ENCODE assay signal across 8 cellular contexts in the genomic region with DNA sequence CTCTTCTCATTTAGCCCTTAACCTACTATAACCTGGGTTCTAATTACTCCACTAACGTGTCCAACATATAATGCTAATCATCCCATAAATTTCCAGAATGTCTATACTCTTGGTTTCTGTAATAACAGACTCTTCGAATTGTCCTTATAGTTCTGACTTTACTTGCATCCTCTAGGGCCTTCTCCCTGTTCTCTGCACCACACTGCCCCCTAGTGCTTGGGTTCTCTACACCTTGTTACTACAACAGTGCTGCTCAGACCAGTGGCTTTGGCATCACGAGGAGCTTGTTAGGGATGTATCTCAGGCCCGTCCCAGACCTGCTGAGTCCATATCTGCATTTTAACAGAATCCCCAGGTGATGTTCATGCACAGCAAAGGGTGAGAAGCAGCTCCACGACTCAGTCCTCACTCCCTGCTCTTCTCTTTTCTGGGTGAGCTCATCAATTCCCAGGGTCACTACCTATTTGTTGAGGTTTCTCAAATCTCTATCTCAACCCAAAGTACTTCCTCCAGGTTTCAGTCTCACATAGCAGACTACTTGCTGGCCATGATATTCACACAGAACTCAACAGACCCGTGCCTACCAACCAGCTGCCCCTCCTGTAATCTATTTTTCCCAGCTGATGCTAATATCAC. TPM values are rescaled to one million over a fixed set of nuclear protein-coding genes. Genes with fewer than 3 reads are reported as not detected.
A peak's percentile ranks its signal among the peaks of the same experiment; 100 is the strongest.
DNase-seq lines count a peak whose midpoint lies in the region; ATAC-seq, FAIRE-seq and TF ChIP-seq lines count a peak whose summit lies in the region.

No MANE protein-coding gene starts in this region.

- no peak overlapping the region for H3K4me3 ChIP-seq in epithelial cell of proximal tubule (ENCODE audit: low read depth, low read length)
- H3K4me3 ChIP-seq in naive thymus-derived CD4-positive, alpha-beta T cell (ENCODE audit: low read length), result no peak overlapping the region

- H3K36me3 ChIP-seq in naive thymus-derived CD4-positive, alpha-beta T cell (ENCODE audit: control insufficient read depth in 2 of 3, insufficient read depth in 3 of 3, low read length in 3 of 3), result no peaks in the 10 kb centered on the region

- FAIRE-seq in HTR-8/SVneo (lab: Jason Lieb, UNC), result no peak

- H3K27me3 Mint-ChIP-seq in naive thymus-derived CD4-positive, alpha-beta T cell, result peaks cover 0 to 5% (median 0%) of the 10 kb centered on the region in 5 donors

- H3K9me3 ChIP-seq in naive thymus-derived CD4-positive, alpha-beta T cell (ENCODE audit: control insufficient read depth in 2 of 3, low read length in 3 of 3), result no peaks in the 10 kb centered on the region

- H3K4me1 ChIP-seq in naive thymus-derived CD4-positive, alpha-beta T cell (ENCODE audit: control insufficient read depth in 2 of 2, insufficient read depth in 2 of 2, low read length in 2 of 2), result no peaks in the 10 kb centered on the region

- CTCF ChIA-PET in naive thymus-derived CD4-positive, alpha-beta T cell (lab: Charles Lee), result interaction anchor here (0.6 to 1.2 kb wide), 9 partner anchors 12 to 539 kb away, joined by 3 to 6 read pairs (median 3); a partner anchor contains a TSS

- intact Hi-C loops in naive thymus-derived CD4-positive, alpha-beta T cell (cut with micrococcal nuclease), result loop anchor here (1.0 to 10.0 kb wide), 10 partner anchors 16 to 942 kb away; a partner anchor contains a TSS

- H3K27ac ChIP-seq in naive thymus-derived CD4-positive, alpha-beta T cell (ENCODE audit: low read depth, low read length), result no peak overlapping the region

- H3K27me3 ChIP-seq in naive thymus-derived CD4-positive, alpha-beta T cell (ENCODE audit: control insufficient read depth in 2 of 2, insufficient read depth in 2 of 2, low read length in 2 of 2), result no peaks in the 10 kb centered on the region

- ATAC-seq in GM21528 (IDR thresholded peaks at IDR 0.05; ENCODE audit: low FRiP score, unreplicated experiment), result peak; percentile 96
- peak; percentile 98 for ATAC-seq in naive thymus-derived CD4-positive, alpha-beta T cell

- POLR2A ChIA-PET in naive thymus-derived CD4-positive, alpha-beta T cell (lab: Charles Lee), result interaction anchor here (0.9 kb wide), 1 partner anchor 15 kb away, joined by 3 read pairs; a partner anchor contains a TSS

- H3K4me1 Mint-ChIP-seq in naive thymus-derived CD4-positive, alpha-beta T cell, result no peaks in the 10 kb centered on the region

- H3K4me3 Mint-ChIP-seq in naive thymus-derived CD4-positive, alpha-beta T cell, result no peak overlapping the region

- peak; percentile 96 for TF ChIP-seq CTCF in epithelial cell of proximal tubule (conservative IDR thresholded peaks at IDR 0.05; ENCODE audit: low read depth, low read length)

- H3K9me3 Mint-ChIP-seq in naive thymus-derived CD4-positive, alpha-beta T cell, result no peaks in the 10 kb centered on the region

- peak; percentile 87 for DNase-seq in DMS53 (lab: John Stamatoyannopoulos, UW)
- DNase-seq in HTR-8/SVneo (ENCODE audit: insufficient read length, low spot score), result peak; percentile 65
- DNase-seq in NOMO-1 treated with dmso at 0.1 percent for 144 hours (lab: John Stamatoyannopoulos, UW; ENCODE audit: unreplicated experiment), result peak; percentile 51
- DNase-seq in activated CD8-positive, alpha-beta memory T cell treated with anti-CD3 and anti-CD28 coated beads for 48 hours (ENCODE audit: low read depth in 2 of 3, low spot score in 2 of 3), result peak; percentile 47 to 77 (median 75)
- no peak for DNase-seq in epithelial cell of proximal tubule (ENCODE audit: low read depth)
- DNase-seq in naive thymus-derived CD4-positive, alpha-beta T cell, result peak; percentile 67 to 85 (median 81)
- peak; percentile 70 to 86 (median 75) for DNase-seq in stimulated activated naive CD4-positive, alpha-beta T cell (lab: John Stamatoyannopoulos, UW)

- H3K36me3 Mint-ChIP-seq in naive thymus-derived CD4-positive, alpha-beta T cell, result no peaks in the 10 kb centered on the region

- no peak overlapping the region for H3K27ac Mint-ChIP-seq in naive thymus-derived CD4-positive, alpha-beta T cell

RNA-seq across cellular contexts. Expression of a gene that starts 14.5 kb away (rescaled TPM):
- total RNA-seq in epithelial cell of proximal tubule, result 70.2 and 77.0 TPM in 2 replicates
- 10 to 100 TPM; 30.2 to 73.8 (median 55.3) TPM for total RNA-seq in naive thymus-derived CD4-positive, alpha-beta T cell
- polyA plus RNA-seq in naive thymus-derived CD4-positive, alpha-beta T cell, result 10 to 100 TPM; 63.1 to 75.7 TPM

RNA-seq across cellular contexts. Expression of a gene that starts 16.1 kb away (rescaled TPM):
- total RNA-seq in epithelial cell of proximal tubule, result 33.6 and 48.4 TPM in 2 replicates
- total RNA-seq in naive thymus-derived CD4-positive, alpha-beta T cell, result 10 to 100 TPM; 32.6 to 41.6 (median 36.4) TPM
- 10 to 100 TPM; 18.6 to 24.1 TPM for polyA plus RNA-seq in naive thymus-derived CD4-positive, alpha-beta T cell
